In the genomic region with DNA sequence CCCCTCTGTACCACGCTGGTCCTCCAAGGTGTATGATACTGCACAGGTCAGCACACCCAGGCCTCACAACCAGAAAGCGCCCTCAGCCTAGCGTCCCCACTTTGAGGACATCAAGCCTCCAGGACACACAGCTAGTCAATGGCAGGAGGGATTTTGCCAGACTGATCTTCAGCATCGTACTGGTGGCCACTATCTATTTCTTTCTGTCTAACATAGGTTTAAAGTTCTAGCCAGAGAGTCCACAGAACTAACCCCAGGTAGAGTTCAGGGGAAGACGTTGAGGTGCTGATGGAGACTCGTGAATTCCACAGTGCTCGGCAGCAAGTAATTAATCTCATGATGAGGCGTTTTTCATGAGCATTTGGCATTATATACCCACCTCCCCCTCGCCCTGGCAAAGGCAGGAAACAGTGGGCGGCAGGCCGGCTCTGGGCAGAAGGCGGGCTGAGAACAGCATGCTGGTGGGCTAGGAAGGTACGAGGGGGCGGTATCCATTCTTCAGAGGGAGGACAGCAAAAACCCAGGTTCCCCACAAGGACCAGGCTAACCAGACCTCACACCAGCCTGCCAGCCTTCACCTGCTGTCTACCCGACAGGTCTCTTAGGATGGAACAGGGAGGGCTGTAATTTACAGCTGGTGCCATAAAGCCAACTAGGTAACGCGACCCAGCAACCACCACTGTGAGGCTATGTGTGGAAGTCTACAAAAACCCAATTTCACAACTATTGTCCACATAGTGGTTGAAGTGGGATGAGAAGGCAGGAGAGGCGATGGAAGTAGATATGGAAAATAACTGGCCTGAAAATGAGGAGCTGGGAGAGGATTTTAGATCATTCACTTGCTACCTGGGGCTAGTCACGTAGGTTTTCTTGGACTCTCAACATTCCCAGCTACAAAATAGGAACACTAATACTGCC, we compare ENCODE assay signal across 8 cellular contexts. TPM values are rescaled to one million over a fixed set of nuclear protein-coding genes. Genes with fewer than 3 reads are reported as not detected.
A peak's percentile ranks its signal among the peaks of the same experiment; 100 is the strongest.
DNase-seq lines count a peak whose midpoint lies in the region; ATAC-seq and TF ChIP-seq lines count a peak whose summit lies in the region.

No MANE protein-coding gene starts in this region.

- H3K4me3 Mint-ChIP-seq in CD4-positive, alpha-beta T cell, result peak overlapping the region; percentile 90

- H3K36me3 Mint-ChIP-seq in CD4-positive, alpha-beta T cell (ENCODE audit: low read depth), result peaks cover 82% of the 10 kb centered on the region

- intact Hi-C loops in CD4-positive, alpha-beta T cell (cut with DNase I, micrococcal nuclease), result loop anchor here in 1 of 2 experiments (5.0 kb wide), 1 partner anchor 37 kb away; no protein-coding TSS in a partner anchor

- DNase-seq in CD4-positive, alpha-beta T cell, result no peak
- DNase-seq in RWPE2 (ENCODE audit: low spot score), result no peak
- DNase-seq in coronary artery (ENCODE audit: low spot score), result no peak
- peak; percentile 58 for DNase-seq in occipital lobe (lab: John Stamatoyannopoulos, UW)
- DNase-seq in NCI-H1048 (lab: John Stamatoyannopoulos, UW), result no peak
- no peak for DNase-seq in amniotic stem cell (lab: John Stamatoyannopoulos, UW)

- H3K4me3 ChIP-seq in RWPE2 (ENCODE audit: severe bottlenecking) (no peak overlapping the region), coronary artery (peak overlapping the region; percentile 59)

- POLR2A ChIA-PET in CD4-positive, alpha-beta T cell (lab: Charles Lee), result interaction anchor here (0.9 to 49.5 kb wide), 4 partner anchors 1 to 82 kb away, joined by 3 to 1847 read pairs (median 930); a partner anchor contains a TSS

- H3K27me3 Mint-ChIP-seq in CD4-positive, alpha-beta T cell, result no peaks in the 10 kb centered on the region

- peaks cover 100% of the 10 kb centered on the region for H3K4me1 ChIP-seq in RWPE2 (ENCODE audit: insufficient read depth, poor library complexity, severe bottlenecking)

- H3K9me3 ChIP-seq in CD4-positive, alpha-beta T cell (ENCODE audit: control insufficient read depth, low read length), result no peaks in the 10 kb centered on the region
- H3K9me3 ChIP-seq in RWPE2 (ENCODE audit: severe bottlenecking), result no peaks in the 10 kb centered on the region

- no peaks in the 10 kb centered on the region for H3K27me3 ChIP-seq in CD4-positive, alpha-beta T cell (ENCODE audit: control insufficient read depth, insufficient read depth, low read length)
- H3K27me3 ChIP-seq in RWPE2 (ENCODE audit: insufficient read depth, poor library complexity, severe bottlenecking), result no peaks in the 10 kb centered on the region

- CTCF ChIA-PET in CD4-positive, alpha-beta T cell (lab: Charles Lee), result interaction anchor here (1.3 to 2.3 kb wide), 4 partner anchors 10 to 117 kb away, joined by 3 to 9 read pairs (median 4); no protein-coding TSS in a partner anchor

- H3K27ac Mint-ChIP-seq in CD4-positive, alpha-beta T cell, result peak overlapping the region; percentile 93

- no peak for TF ChIP-seq CTCF in CD4-positive, alpha-beta T cell (IDR thresholded peaks at IDR 0.05)
- TF ChIP-seq CTCF in RWPE2 (IDR thresholded peaks at IDR 0.05; ENCODE audit: poor library complexity, severe bottlenecking) (no peak), coronary artery (IDR thresholded peaks at IDR 0.05) (no peak)

- ATAC-seq in CD4-positive, alpha-beta T cell (ENCODE audit: poor library complexity), result no peak
- ATAC-seq in RWPE2 (ENCODE audit: low read depth) (no peak; the same call in 2 of the 3 replicates), GM21825 (IDR thresholded peaks at IDR 0.05; ENCODE audit: unreplicated experiment) (no peak), GM19035 (IDR thresholded peaks at IDR 0.05; ENCODE audit: unreplicated experiment) (no peak)

- peaks cover 82% of the 10 kb centered on the region for H3K36me3 ChIP-seq in RWPE2 (ENCODE audit: low read depth)

- H3K27ac ChIP-seq in CD4-positive, alpha-beta T cell (ENCODE audit: low read depth, low read length), result peak overlapping the region; percentile 87
- H3K27ac ChIP-seq in RWPE2 (ENCODE audit: poor library complexity, severe bottlenecking), result peak overlapping the region; percentile 96
- H3K27ac ChIP-seq in coronary artery, result peak overlapping the region; percentile 90 to 98

- H3K9me3 Mint-ChIP-seq in CD4-positive, alpha-beta T cell, result no peaks in the 10 kb centered on the region

- peaks cover 95% of the 10 kb centered on the region for H3K4me1 Mint-ChIP-seq in CD4-positive, alpha-beta T cell (ENCODE audit: low read depth)

RNA-seq across cellular contexts. Expression of a gene that starts 18.5 kb away (rescaled TPM):
- 100 to 1,000 TPM; 901 to 925 TPM for total RNA-seq in CD4-positive, alpha-beta T cell
- total RNA-seq in occipital lobe, result 34.6 TPM

Comparison
In these comparisons a context has a peak if more than half of its experiments do, and no peak if none do; other contexts are left out.
1. RNA of a gene that starts 18.5 kb away (total RNA-seq): 901 to 925 TPM in CD4-positive, alpha-beta T cell; 34.6 TPM in occipital lobe (single experiment); every median in the first group is over 10 times any median in the second.
2. Peak in every context shown above with its lines, with median percentiles within 50 percentile points of each other: H3K27ac ChIP-seq.